In the genomic region with DNA sequence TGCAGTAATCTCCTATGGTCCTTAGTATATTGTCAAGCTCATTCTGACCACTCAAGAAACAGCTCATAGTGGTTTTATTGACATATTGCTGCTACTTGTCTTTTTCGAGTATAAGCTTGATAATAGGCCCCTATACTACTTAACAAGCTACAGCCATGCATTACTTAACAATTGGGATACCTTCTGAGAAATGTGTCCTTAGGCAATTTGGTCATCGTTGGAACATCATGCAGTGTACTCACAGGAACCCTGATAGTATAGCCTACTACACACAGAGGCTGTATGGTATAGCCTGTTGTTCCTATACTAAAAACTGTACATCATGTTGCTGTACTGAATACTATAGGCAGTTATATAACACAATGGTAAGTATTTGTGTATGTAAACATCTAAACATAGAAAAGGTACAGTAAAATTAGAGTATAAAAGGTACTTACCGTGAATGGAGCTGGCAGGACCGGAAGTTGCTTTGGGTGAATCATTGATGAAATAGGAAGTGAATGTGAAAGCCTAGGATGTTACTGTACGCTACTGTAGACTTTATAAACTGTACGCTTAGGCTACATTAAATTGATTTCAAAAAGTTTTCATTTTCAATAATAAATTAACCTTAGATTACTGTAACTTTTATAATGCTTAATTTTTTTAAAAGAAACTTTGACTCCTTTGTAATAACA, we compare ENCODE assay signal across 13 cellular contexts.
DNase-seq lines count a peak whose midpoint lies in the region; ATAC-seq and TF ChIP-seq lines count a peak whose summit lies in the region.
"Had no signal": no experiment of that assay in that cellular context is flagged by ENCODE, and none has a peak within 500 bp of the region (broad histone marks: within the 10 kb centered on the region; RNA-seq: fewer than 3 reads in every experiment).

No MANE protein-coding gene starts in this region.

- intact Hi-C loops in upper lobe of right lung (cut with DNase I) = no loop called here

- TF ChIP-seq CTCF in upper lobe of right lung (IDR thresholded peaks at IDR 0.05) = no peak

- no peaks in the 10 kb centered on the region for H3K9me3 Mint-ChIP-seq in immature natural killer cell
- H3K9me3 Mint-ChIP-seq in effector memory CD8-positive, alpha-beta T cell = no peaks in the 10 kb centered on the region
- H3K9me3 Mint-ChIP-seq: GM23338, neural progenitor cell had no signal

- peaks cover 0 to 9% (median 5%) of the 10 kb centered on the region in 3 donors for H3K36me3 Mint-ChIP-seq in immature natural killer cell
- peaks cover 3% of the 10 kb centered on the region for H3K36me3 Mint-ChIP-seq in effector memory CD8-positive, alpha-beta T cell (ENCODE audit: insufficient read depth)
- H3K36me3 Mint-ChIP-seq: neural progenitor cell had no signal

- DNase-seq in NOMO-1 (lab: John Stamatoyannopoulos, UW; ENCODE audit: unreplicated experiment in 2 of 2) (peak; percentile 2 to 12), NOMO-1 treated with dmso at 0.1 percent for 144 hours (lab: John Stamatoyannopoulos, UW; ENCODE audit: unreplicated experiment) (no peak), MV-4-11 (lab: John Stamatoyannopoulos, UW) (peak; percentile 71), upper lobe of right lung (no peak), DMS153 (lab: John Stamatoyannopoulos, UW) (no peak), immature natural killer cell (no peak)
- DNase-seq in effector memory CD8-positive, alpha-beta T cell = no peak
- DNase-seq: DND-41, NCI-H526 had no signal

- no peaks in the 10 kb centered on the region for H3K36me3 ChIP-seq in upper lobe of right lung
- H3K36me3 ChIP-seq: neural progenitor cell had no signal

- no peaks in the 10 kb centered on the region for H3K27me3 ChIP-seq in upper lobe of right lung
- H3K27me3 ChIP-seq: neural progenitor cell had no signal

- ATAC-seq in HG02885 (IDR thresholded peaks at IDR 0.05; ENCODE audit: poor library complexity, unreplicated experiment) = peak; percentile 79
- peak; percentile 41 for ATAC-seq in upper lobe of right lung
- no peak for ATAC-seq in effector memory CD8-positive, alpha-beta T cell (replicated peaks)
- ATAC-seq: GM23338 had no signal

- H3K9me3 ChIP-seq in upper lobe of right lung = no peaks in the 10 kb centered on the region

- no peak overlapping the region for H3K27ac Mint-ChIP-seq in immature natural killer cell
- H3K27ac Mint-ChIP-seq in effector memory CD8-positive, alpha-beta T cell = no peak overlapping the region
- H3K27ac Mint-ChIP-seq: GM23338, neural progenitor cell had no signal

- H3K4me1 Mint-ChIP-seq in immature natural killer cell = peaks cover 17 to 46% of the 10 kb centered on the region in 2 donors
- H3K4me1 Mint-ChIP-seq in effector memory CD8-positive, alpha-beta T cell (ENCODE audit: low read depth in 2 of 2) = peaks cover 28 to 39% of the 10 kb centered on the region in 2 donors
- H3K4me1 Mint-ChIP-seq: neural progenitor cell had no signal

- H3K4me3 ChIP-seq in upper lobe of right lung = no peak overlapping the region
- H3K4me3 ChIP-seq: GM23338, neural progenitor cell had no signal

- no peak overlapping the region for H3K4me3 Mint-ChIP-seq in immature natural killer cell
- no peak overlapping the region for H3K4me3 Mint-ChIP-seq in effector memory CD8-positive, alpha-beta T cell
- H3K4me3 Mint-ChIP-seq: GM23338, neural progenitor cell had no signal

- H3K27me3 Mint-ChIP-seq in immature natural killer cell (ENCODE audit: low read depth in 3 of 3) = no peaks in the 10 kb centered on the region
- no peaks in the 10 kb centered on the region for H3K27me3 Mint-ChIP-seq in effector memory CD8-positive, alpha-beta T cell

- H3K4me1 ChIP-seq in upper lobe of right lung = peaks cover 2% of the 10 kb centered on the region

- H3K27ac ChIP-seq in upper lobe of right lung = no peak overlapping the region
- H3K27ac ChIP-seq: 22Rv1, neural progenitor cell had no signal

Comparison
In these comparisons a context has a peak if more than half of its experiments do, and no peak if none do; other contexts are left out.
1. DNase-seq: peak in NOMO-1 (2 of 2) and MV-4-11 (single experiment); none in NOMO-1 treated with dmso at 0.1 percent for 144 hours (single experiment), upper lobe of right lung (single experiment), DMS153 (single experiment), immature natural killer cell (0 of 3) and effector memory CD8-positive, alpha-beta T cell (0 of 3).